In the genomic region with DNA sequence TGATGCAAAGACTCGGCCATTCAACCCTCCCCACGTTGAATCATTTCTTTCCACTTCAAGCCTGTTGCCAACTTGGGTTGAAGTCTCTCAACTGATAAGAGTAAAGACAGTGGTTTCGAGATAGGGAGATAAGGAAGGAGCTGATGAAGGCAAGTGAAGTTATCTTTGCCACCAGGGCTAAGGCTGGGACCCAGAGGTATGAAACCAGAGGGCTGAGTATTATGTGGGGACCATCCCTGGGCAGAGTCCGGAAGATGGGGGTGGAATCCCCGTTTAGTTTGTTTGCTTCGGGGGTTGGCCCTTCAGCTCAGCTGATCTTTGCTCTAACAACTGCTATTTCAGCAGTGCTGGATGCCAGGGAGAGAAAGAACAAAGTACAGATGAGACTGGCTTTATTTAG, we compare ENCODE assay signal across 23 cellular contexts. TPM values are rescaled to one million over a fixed set of nuclear protein-coding genes. Genes with fewer than 3 reads are reported as not detected.
DNase-seq lines count a peak whose midpoint lies in the region; ATAC-seq, FAIRE-seq and TF ChIP-seq lines count a peak whose summit lies in the region.
"Had no signal": no experiment of that assay in that cellular context is flagged by ENCODE, and none has a peak within 500 bp of the region (broad histone marks: within the 10 kb centered on the region; RNA-seq: fewer than 3 reads in every experiment).

No MANE protein-coding gene starts in this region.

- TF ChIP-seq POLR2A in Peyer's patch (IDR thresholded peaks at IDR 0.05) (no peak), sigmoid colon (IDR thresholded peaks at IDR 0.05) (no peak)

- H3K9me3 ChIP-seq in Peyer's patch (no peaks in the 10 kb centered on the region), astrocyte (ENCODE audit: insufficient read depth, low read depth, low read length) (no peaks in the 10 kb centered on the region), sigmoid colon (no peaks in the 10 kb centered on the region)
- H3K9me3 ChIP-seq: heart left ventricle, neutrophil, upper lobe of right lung had no signal

- H3K27me3 Mint-ChIP-seq in activated CD8-positive, alpha-beta memory T cell treated with anti-CD3 and anti-CD28 coated beads, Interleukin-2, amount 10 ng/mL, durations not matched to agents 7 days and 5 days, result no peaks in the 10 kb centered on the region
- H3K27me3 Mint-ChIP-seq in astrocyte (ENCODE audit: low read depth, unreplicated experiment), result peaks cover 22% of the 10 kb centered on the region

- H3K9ac ChIP-seq in astrocyte (ENCODE audit: low read length), result no peak overlapping the region

- no peak overlapping the region for H2AFZ ChIP-seq in astrocyte (ENCODE audit: low read depth, low read length)

- H4K20me1 ChIP-seq in astrocyte (ENCODE audit: insufficient read depth, low read length), result no peaks in the 10 kb centered on the region

- peaks cover 0 to 14% (median 0%) of the 10 kb centered on the region in 4 donors for H3K4me1 ChIP-seq in Peyer's patch
- H3K4me1 ChIP-seq in astrocyte (ENCODE audit: insufficient read depth, low read length), result no peaks in the 10 kb centered on the region
- H3K4me1 ChIP-seq in sigmoid colon, result no peaks in the 10 kb centered on the region
- H3K4me1 ChIP-seq: upper lobe of right lung had no signal

- H3K4me2 ChIP-seq in astrocyte (ENCODE audit: low read length), result no peak overlapping the region

- TF ChIP-seq CTCF in Peyer's patch (IDR thresholded peaks at IDR 0.05), result no peak
- no peak for TF ChIP-seq CTCF in astrocyte (IDR thresholded peaks at IDR 0.05; ENCODE audit: insufficient read depth, low read depth, low read length)
- TF ChIP-seq CTCF in sigmoid colon (IDR thresholded peaks at IDR 0.05), result no peak

- no peak overlapping the region for H3K4me3 Mint-ChIP-seq in activated CD8-positive, alpha-beta memory T cell treated with anti-CD3 and anti-CD28 coated beads, Interleukin-2, amount 10 ng/mL, durations not matched to agents 7 days and 5 days
- H3K4me3 Mint-ChIP-seq in astrocyte (ENCODE audit: unreplicated experiment), result no peak overlapping the region
- H3K4me3 Mint-ChIP-seq: CD14-positive monocyte, H9 had no signal

- FAIRE-seq in astrocyte (lab: Jason Lieb, UNC), result peak; percentile 92
- FAIRE-seq: A204.1, GM19239, keratinocyte had no signal

- H3K36me3 ChIP-seq in Peyer's patch, result no peaks in the 10 kb centered on the region
- H3K36me3 ChIP-seq in astrocyte (ENCODE audit: insufficient read depth, low read length), result no peaks in the 10 kb centered on the region
- no peaks in the 10 kb centered on the region for H3K36me3 ChIP-seq in sigmoid colon
- H3K36me3 ChIP-seq: heart left ventricle, neutrophil, upper lobe of right lung had no signal

- no peaks in the 10 kb centered on the region for H3K36me3 Mint-ChIP-seq in activated CD8-positive, alpha-beta memory T cell treated with anti-CD3 and anti-CD28 coated beads, Interleukin-2, amount 10 ng/mL, durations not matched to agents 7 days and 5 days
- no peaks in the 10 kb centered on the region for H3K36me3 Mint-ChIP-seq in astrocyte (ENCODE audit: low read depth, unreplicated experiment)

- H3K9me3 Mint-ChIP-seq in activated CD8-positive, alpha-beta memory T cell treated with anti-CD3 and anti-CD28 coated beads, Interleukin-2, amount 10 ng/mL, durations not matched to agents 7 days and 5 days (ENCODE audit: low read depth), result no peaks in the 10 kb centered on the region
- H3K9me3 Mint-ChIP-seq in astrocyte (ENCODE audit: unreplicated experiment), result no peaks in the 10 kb centered on the region

- intact Hi-C loops in sigmoid colon (cut with DNase I), result no loop called here

- H3K79me2 ChIP-seq in astrocyte (ENCODE audit: insufficient read depth, low read length), result no peaks in the 10 kb centered on the region

- H3K4me1 Mint-ChIP-seq in activated CD8-positive, alpha-beta memory T cell treated with anti-CD3 and anti-CD28 coated beads, Interleukin-2, amount 10 ng/mL, durations not matched to agents 7 days and 5 days, result peaks cover 25% of the 10 kb centered on the region
- peaks cover 3% of the 10 kb centered on the region for H3K4me1 Mint-ChIP-seq in astrocyte (ENCODE audit: low read depth, unreplicated experiment)

- WGBS in sigmoid colon, 2 donors, result 10 to 46% methylated on average over 6 of the region's 6 CpGs

- CTCF ChIA-PET in activated CD8-positive, alpha-beta memory T cell treated with anti-CD3 and anti-CD28 coated beads, Interleukin-2, amount 10 ng/mL, durations not matched to agents 7 days and 5 days (lab: Charles Lee), result interaction anchor here (1.0 to 2.4 kb wide), 5 partner anchors 10 to 94 kb away, joined by 3 to 7 read pairs (median 3); no protein-coding TSS in a partner anchor

- H3K27ac ChIP-seq in Peyer's patch (peak overlapping the region in 2 of 4 donors; percentile 39 to 92), astrocyte (ENCODE audit: low read depth, low read length) (no peak overlapping the region), sigmoid colon (no peak overlapping the region)
- H3K27ac ChIP-seq: neutrophil, RWPE1, upper lobe of right lung had no signal

- no peak for TF ChIP-seq EP300 in sigmoid colon (IDR thresholded peaks at IDR 0.05)

- peak; percentile 58 for ATAC-seq in activated CD8-positive, alpha-beta memory T cell treated with anti-CD3 and anti-CD28 coated beads, Interleukin-2, amount 10 ng/mL, durations not matched to agents 7 days and 5 days
- no peak for ATAC-seq in GM18867 (IDR thresholded peaks at IDR 0.05; ENCODE audit: unreplicated experiment)
- ATAC-seq: heart left ventricle, upper lobe of right lung had no signal

- H3K4me3 ChIP-seq in Peyer's patch (no peak overlapping the region), astrocyte (ENCODE audit: insufficient read depth, low read depth, low read length) (no peak overlapping the region), sigmoid colon (no peak overlapping the region)
- H3K4me3 ChIP-seq: heart left ventricle, upper lobe of right lung had no signal

- DNase-seq in activated CD8-positive, alpha-beta memory T cell treated with anti-CD3 and anti-CD28 coated beads, Interleukin-2, amount 10 ng/mL, durations not matched to agents 7 days and 5 days, result no peak
- no peak for DNase-seq in activated CD8-positive, alpha-beta memory T cell treated with anti-CD3 and anti-CD28 coated beads, Interleukin-2, amount 50 U/mL, for 48 hours
- DNase-seq in Peyer's patch (peak in 2 of 3 donors; percentile 67 to 73), astrocyte (ENCODE audit: low read depth) (no peak), sigmoid colon (peak; percentile 38), NCI-H1930 (lab: John Stamatoyannopoulos, UW) (no peak), globus pallidus (ENCODE audit: low spot score) (no peak)
- DNase-seq: caudate nucleus; effector CD8-positive, alpha-beta T cell; H9; heart left ventricle; mesendoderm; NCI-H1417 treated with DMSO at 0.1 percent for 48 hours; upper lobe of right lung had no signal

- H3K27me3 ChIP-seq in Peyer's patch (no peaks in the 10 kb centered on the region), astrocyte (ENCODE audit: insufficient read depth, low read length) (no peaks in the 10 kb centered on the region), sigmoid colon (no peaks in the 10 kb centered on the region)
- H3K27me3 ChIP-seq: neutrophil, upper lobe of right lung had no signal

- peak overlapping the region; percentile 5 for H3K27ac Mint-ChIP-seq in activated CD8-positive, alpha-beta memory T cell treated with anti-CD3 and anti-CD28 coated beads, Interleukin-2, amount 10 ng/mL, durations not matched to agents 7 days and 5 days
- H3K27ac Mint-ChIP-seq in astrocyte (ENCODE audit: unreplicated experiment), result no peak overlapping the region
- H3K27ac Mint-ChIP-seq: H9 had no signal

RNA-seq across cellular contexts. Expression of gene XPNPEP2, which starts 2.3 kb away (rescaled TPM):
- total RNA-seq in activated CD8-positive, alpha-beta memory T cell treated with anti-CD3 and anti-CD28 coated beads, Interleukin-2, amount 10 ng/mL, durations not matched to agents 7 days and 5 days, result 1 to 10 TPM; 1.0 to 1.2 TPM
- total RNA-seq in Peyer's patch (100 to 1,000 TPM in 3 of 4 donors, 1 to 10 TPM in 1; 5.8 to 875 (median 803) TPM), astrocyte (not detected in 2 replicates), sigmoid colon (10 to 100 TPM in 1 of 4 donors, 1 to 10 TPM in 3; 2.6 to 11.1 (median 4.7) TPM)
- polyA plus RNA-seq in sigmoid colon, result 1 to 10 TPM; 1.8 to 3.3 (median 2.5) TPM
- total RNA-seq: Daoy, renal cortical epithelial cell had no signal
- polyA plus RNA-seq: CD14-positive monocyte, keratinocyte had no signal

RNA-seq across cellular contexts. Expression of gene SASH3, which starts 43.3 kb away (rescaled TPM):
- total RNA-seq in activated CD8-positive, alpha-beta memory T cell treated with anti-CD3 and anti-CD28 coated beads, Interleukin-2, amount 10 ng/mL, durations not matched to agents 7 days and 5 days, result 100 to 1,000 TPM; 231 to 248 TPM
- total RNA-seq in Peyer's patch, result 10 to 100 TPM in 1 of 4 donors, 1 to 10 TPM in 3; 2.2 to 45.4 (median 7.7) TPM
- not detected in 2 replicates for total RNA-seq in astrocyte
- total RNA-seq in sigmoid colon, result 1 to 10 TPM; 1.7 to 8.7 (median 5.9) TPM
- polyA plus RNA-seq in sigmoid colon, result 10 to 100 TPM in 2 of 3 donors, 1 to 10 TPM in 1; 6.2 to 48.3 (median 13.2) TPM
- total RNA-seq: Daoy, H9, renal cortical epithelial cell had no signal

Comparison
In these comparisons a context has a peak if more than half of its experiments do, and no peak if none do; other contexts are left out.
1. DNase-seq: peak in Peyer's patch (2 of 3) and sigmoid colon (single experiment); none in activated CD8-positive, alpha-beta memory T cell treated with anti-CD3 and anti-CD28 coated beads, Interleukin-2, amount 10 ng/mL, durations not matched to agents 7 days and 5 days (single experiment), activated CD8-positive, alpha-beta memory T cell treated with anti-CD3 and anti-CD28 coated beads, Interleukin-2, amount 50 U/mL, for 48 hours (single experiment), astrocyte (single experiment), NCI-H1930 (0 of 2) and globus pallidus (single experiment).
2. RNA of gene SASH3, which starts 43.3 kb away (total RNA-seq): 231 to 248 TPM in activated CD8-positive, alpha-beta memory T cell treated with anti-CD3 and anti-CD28 coated beads, Interleukin-2, amount 10 ng/mL, durations not matched to agents 7 days and 5 days; 2.2 to 45.4 TPM in Peyer's patch, 1.7 to 8.7 TPM in sigmoid colon and not detected in astrocyte; every median in the first group is over 4 times any median in the second.